Comparison of ENCODE assay signal across 8 cellular contexts in the genomic region with DNA sequence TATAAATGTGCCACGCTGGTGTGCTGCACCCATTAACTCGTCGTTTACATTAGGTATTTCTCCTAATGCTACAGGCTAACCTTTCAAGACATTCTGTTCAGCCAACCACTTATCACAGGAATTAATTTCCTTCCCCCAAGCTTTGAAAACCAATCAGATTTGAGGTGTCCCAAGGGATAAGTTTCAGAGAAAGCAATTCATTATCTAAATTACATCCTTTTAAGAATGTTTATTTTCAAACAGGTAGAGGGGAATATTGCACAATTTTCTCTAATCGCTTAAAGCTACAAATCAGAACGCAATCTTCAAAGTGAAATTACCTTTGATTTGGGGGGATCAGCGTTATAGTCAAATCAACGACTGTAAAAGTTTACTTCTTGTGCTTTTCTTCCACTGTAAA. TPM values are rescaled to one million over a fixed set of nuclear protein-coding genes. Genes with fewer than 3 reads are reported as not detected.
DNase-seq lines count a peak whose midpoint lies in the region; ATAC-seq and TF ChIP-seq lines count a peak whose summit lies in the region.

No MANE protein-coding gene starts in this region.

- peaks cover 6% of the 10 kb centered on the region for H3F3A ChIP-seq in PC-3 (ENCODE audit: low read length, unreplicated experiment)

- peak overlapping the region; percentile 88 for H3K9ac ChIP-seq in PC-3 (ENCODE audit: low read length)
- peak overlapping the region; percentile 73 for H3K9ac ChIP-seq in endocrine pancreas (ENCODE audit: control insufficient read depth, insufficient read depth, low read length)

- H3K4me3 ChIP-seq in PC-3 (ENCODE audit: low read length) (peak overlapping the region; percentile 86), endocrine pancreas (ENCODE audit: control insufficient read depth, insufficient read depth, low read length) (peak overlapping the region; percentile 100)

- no peaks in the 10 kb centered on the region for H3K9me2 ChIP-seq in PC-3 (replicated peaks; ENCODE audit: low read length)

- H3K9me3 ChIP-seq in PC-3 (ENCODE audit: low read length) (no peaks in the 10 kb centered on the region), endocrine pancreas (ENCODE audit: control insufficient read depth, low read length) (no peaks in the 10 kb centered on the region)

- peaks cover 5% of the 10 kb centered on the region; the same call in 1 of the 2 replicates for H3K36me3 ChIP-seq in PC-3 (ENCODE audit: low read depth, low read length)
- no peaks in the 10 kb centered on the region for H3K36me3 ChIP-seq in endocrine pancreas (ENCODE audit: control insufficient read depth, insufficient read depth, low read length)

- H3K79me2 ChIP-seq in PC-3 (ENCODE audit: low read length): peaks cover 72% of the 10 kb centered on the region

- DNase-seq in NCI-H748 (lab: John Stamatoyannopoulos, UW; ENCODE audit: unreplicated experiment): peak; percentile 25
- DNase-seq in NCI-H748 treated with DMSO at 0.1 percent for 48 hours (lab: John Stamatoyannopoulos, UW): no peak
- DNase-seq in PC-3: peak; percentile 46
- no peak for DNase-seq in osteocyte (ENCODE audit: extremely low spot score, unreplicated experiment)
- no peak for DNase-seq in NK-92 treated with Interleukin-12 subunit alpha and Interleukin-12 subunit beta, amount 100 ng/mL, for 24 hours (lab: John Stamatoyannopoulos, UW)
- DNase-seq in COLO829 (ENCODE audit: low spot score): no peak

- intact Hi-C loops in PC-3 (cut with micrococcal nuclease): loop anchor here (2.0 kb wide), 1 partner anchor 100 kb away; no protein-coding TSS in a partner anchor

- no peak for ATAC-seq in PC-3
- ATAC-seq in GM19463 (IDR thresholded peaks at IDR 0.05; ENCODE audit: unreplicated experiment): no peak

- peak overlapping the region; percentile 64 for H2AFZ ChIP-seq in PC-3 (ENCODE audit: low read length)

- peaks cover 45% of the 10 kb centered on the region for H3K4me1 ChIP-seq in PC-3 (ENCODE audit: insufficient read depth, low read length)
- peaks cover 10% of the 10 kb centered on the region for H3K4me1 ChIP-seq in endocrine pancreas (ENCODE audit: control insufficient read depth, insufficient read depth, low read length)

- H3K36me3 Mint-ChIP-seq in osteocyte (ENCODE audit: unreplicated experiment): no peaks in the 10 kb centered on the region

- POLR2A ChIA-PET in PC-3 (lab: Charles Lee; ENCODE audit: unreplicated experiment): interaction anchor here (0.6 to 0.7 kb wide), 5 partner anchors 137 to 200 kb away, joined by 3 to 13 read pairs (median 4); no protein-coding TSS in a partner anchor

- TF ChIP-seq CTCF in PC-3 (conservative IDR thresholded peaks at IDR 0.05; ENCODE audit: low read depth, low read length): no peak
- TF ChIP-seq CTCF in osteocyte (IDR thresholded peaks at IDR 0.05): no peak

- CTCF ChIA-PET in PC-3 (lab: Charles Lee): interaction anchor here (0.7 to 0.9 kb wide), 2 partner anchors 110 to 150 kb away, joined by 3 read pairs; partner anchors contain the start of gene TMEM165

- H3K27ac Mint-ChIP-seq in osteocyte (ENCODE audit: unreplicated experiment): peak overlapping the region; percentile 93

- no peaks in the 10 kb centered on the region for H4K20me1 ChIP-seq in PC-3 (ENCODE audit: low read length)

- H3K4me2 ChIP-seq in PC-3 (ENCODE audit: low read length): peak overlapping the region; percentile 94

- H3K27me3 ChIP-seq in PC-3 (ENCODE audit: low read length) (no peaks in the 10 kb centered on the region), endocrine pancreas (ENCODE audit: control insufficient read depth, insufficient read depth, low read length) (no peaks in the 10 kb centered on the region)

- H3K9me3 Mint-ChIP-seq in osteocyte (ENCODE audit: unreplicated experiment): no peaks in the 10 kb centered on the region

- TSS peak; percentile 43 for BruUV-seq in PC-3 (replicated peaks; lab: Mats Ljungman, UMichigan)

- H3K27me3 Mint-ChIP-seq in osteocyte (ENCODE audit: unreplicated experiment): no peaks in the 10 kb centered on the region

- peaks cover 34% of the 10 kb centered on the region for H3K4me1 Mint-ChIP-seq in osteocyte (ENCODE audit: unreplicated experiment)

- H3K4me3 Mint-ChIP-seq in osteocyte (ENCODE audit: unreplicated experiment): peak overlapping the region; percentile 86

- H3K27ac ChIP-seq in PC-3 (ENCODE audit: low read length): peak overlapping the region; percentile 85

RNA-seq across cellular contexts. Expression of gene CLOCK, which starts 1.6 kb away (rescaled TPM):
- total RNA-seq in PC-3 (2014; rRNA removed): 36.3 and 39.7 TPM in 2 replicates
- 20.4 and 21.4 TPM in 2 replicates for total RNA-seq in osteocyte

RNA-seq across cellular contexts. Expression of gene PDCL2, which starts 46.9 kb away (rescaled TPM):
- not detected in 2 replicates for total RNA-seq in PC-3 (2014; rRNA removed)
- not detected in 2 replicates for total RNA-seq in osteocyte

Comparison
In these comparisons a context has a peak if more than half of its experiments do, and no peak if none do; other contexts are left out.
1. DNase-seq: peak in NCI-H748 (single experiment) and PC-3 (single experiment); none in NCI-H748 treated with DMSO at 0.1 percent for 48 hours (single experiment), osteocyte (single experiment), NK-92 treated with Interleukin-12 subunit alpha and Interleukin-12 subunit beta, amount 100 ng/mL, for 24 hours (single experiment) and COLO829 (single experiment).